In the genomic region with DNA sequence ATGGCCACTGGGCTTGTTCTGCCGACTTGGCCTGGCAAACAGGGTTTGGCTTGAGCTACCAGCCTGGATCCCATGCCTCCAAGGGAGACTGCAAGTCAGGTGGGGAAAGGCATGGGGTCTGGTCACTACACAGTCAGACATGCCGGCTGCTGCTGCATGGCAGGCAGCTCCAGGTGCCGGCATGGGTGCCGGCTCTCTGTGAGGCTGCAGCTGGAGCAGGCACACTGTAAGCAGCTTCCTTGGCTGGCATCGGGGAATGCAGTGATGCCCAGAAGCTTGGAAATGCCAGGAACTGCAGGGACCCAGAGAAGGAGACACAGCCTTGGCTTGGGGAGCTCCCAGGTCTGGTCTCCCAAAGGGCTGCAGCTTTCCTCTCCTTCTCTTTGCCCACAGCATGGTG, we compare ENCODE assay signal across 22 cellular contexts.
"Had no signal": no experiment of that assay in that cellular context is flagged by ENCODE, and none has a peak within 500 bp of the region (broad histone marks: within the 10 kb centered on the region; RNA-seq: fewer than 3 reads in every experiment).

No MANE protein-coding gene starts in this region.

- H3K9me3 ChIP-seq: gastrocnemius medialis, lower lobe of right lung, suprapubic skin, transverse colon had no signal

- H3K27me3 Mint-ChIP-seq: progenitor cell of endocrine pancreas; stimulated activated naive CD8-positive, alpha-beta T cell treated with anti-CD3 and anti-CD28 coated beads, Interleukin-15, Interleukin-2, amounts not matched to agents 100 ng/mL and 50 ng/mL, for 24 hours had no signal

- DNase-seq: cortex of kidney; effector CD4-positive, alpha-beta T cell; foreskin fibroblast; gastrocnemius medialis; hippocampal formation; immature natural killer cell; left ventricle myocardium superior; lower lobe of right lung; natural killer cell; stimulated activated CD4-positive, alpha-beta T cell treated with anti-CD3 and anti-CD28 coated beads, Interleukin-12 subunit alpha, Interleukin-12 subunit beta, amount 100 ng/mL, for 4 hours; stimulated activated CD4-positive, alpha-beta T cell treated with anti-CD3 and anti-CD28 coated beads, Interleukin-1b, Interleukin-23, amount 100 ng/mL, for 48 hours; stimulated activated CD4-positive, alpha-beta T cell treated with anti-CD3 and anti-CD28 coated beads, Interleukin-4, amount 100 ng/mL, for 1 hour; stimulated activated CD8-positive, alpha-beta memory T cell treated with anti-CD3 and anti-CD28 coated beads, Interleukin-4, amount 100 ng/mL, for 48 hours; transverse colon had no signal

- H3K36me3 ChIP-seq: gastrocnemius medialis, heart left ventricle, lower lobe of right lung, suprapubic skin, transverse colon had no signal

- H3K4me3 ChIP-seq: gastrocnemius medialis, heart left ventricle, lower lobe of right lung, smooth muscle cell, suprapubic skin, transverse colon had no signal

- H3K4me3 Mint-ChIP-seq: immature natural killer cell; natural killer cell; stimulated activated naive CD8-positive, alpha-beta T cell treated with anti-CD3 and anti-CD28 coated beads, Interleukin-15, Interleukin-2, amounts not matched to agents 100 ng/mL and 50 ng/mL, for 24 hours had no signal

- H3K4me1 ChIP-seq: gastrocnemius medialis, heart left ventricle, lower lobe of right lung, parathyroid adenoma, suprapubic skin, transverse colon had no signal

- H3K27ac ChIP-seq: epithelial cell of prostate, gastrocnemius medialis, heart left ventricle, lower lobe of right lung, parathyroid adenoma, suprapubic skin, transverse colon had no signal

- ATAC-seq: esophagus mucosa, gastrocnemius medialis, left ventricle myocardium superior, natural killer cell had no signal

- H3K4me2 ChIP-seq: smooth muscle cell had no signal

- H3K27ac Mint-ChIP-seq: immature natural killer cell; natural killer cell; progenitor cell of endocrine pancreas; stimulated activated naive CD8-positive, alpha-beta T cell treated with anti-CD3 and anti-CD28 coated beads, Interleukin-15, Interleukin-2, amounts not matched to agents 100 ng/mL and 50 ng/mL, for 24 hours had no signal

- H3K27me3 ChIP-seq: gastrocnemius medialis, heart left ventricle, suprapubic skin, transverse colon had no signal

- H2AFZ ChIP-seq: parathyroid adenoma had no signal

- H3K79me2 ChIP-seq: parathyroid adenoma had no signal

- H3K9ac ChIP-seq: parathyroid adenoma had no signal

- H3K4me1 Mint-ChIP-seq: immature natural killer cell, natural killer cell had no signal
